In genomic region chr12:124334976-124335375, GRCh38 we compare ENCODE assay signal across 16 cellular contexts. TPM values are rescaled to one million over a fixed set of nuclear protein-coding genes. Genes with fewer than 3 reads are reported as not detected.
"Had no signal": no experiment of that assay in that cellular context is flagged by ENCODE, and none has a peak within 500 bp of the region (broad histone marks: within the 10 kb centered on the region; RNA-seq: fewer than 3 reads in every experiment).

No MANE protein-coding gene starts in this region.

- H3K4me3 Mint-ChIP-seq: naive thymus-derived CD4-positive, alpha-beta T cell had no signal

- H3K27ac ChIP-seq: coronary artery, hepatocyte, right atrium auricular region, tibial artery, upper lobe of left lung, uterus had no signal

- H3K79me2 ChIP-seq: hepatocyte had no signal

- ATAC-seq: naive thymus-derived CD4-positive, alpha-beta T cell; stimulated activated naive CD8-positive, alpha-beta T cell treated with anti-CD3 and anti-CD28 coated beads, Interleukin-15, Interleukin-2, amounts not matched to agents 100 U/mL and 50 U/mL, for 24 hours had no signal

- H3K27me3 Mint-ChIP-seq: naive thymus-derived CD4-positive, alpha-beta T cell had no signal

- H3K9me3 ChIP-seq: ovary, right atrium auricular region, tibial artery, upper lobe of left lung, uterus had no signal

- H3K36me3 ChIP-seq: ovary, uterus had no signal

- H2AFZ ChIP-seq: hepatocyte had no signal

- H3K4me3 ChIP-seq: coronary artery, hepatocyte, ovary, right atrium auricular region, smooth muscle cell, tibial artery, upper lobe of left lung, uterus had no signal

- H3K27ac Mint-ChIP-seq: naive thymus-derived CD4-positive, alpha-beta T cell had no signal

- H3K27me3 ChIP-seq: hepatocyte, ovary, right atrium auricular region, tibial artery, upper lobe of left lung, uterus had no signal

- DNase-seq: effector CD8-positive, alpha-beta T cell; foreskin melanocyte; head of caudate nucleus; naive thymus-derived CD4-positive, alpha-beta T cell; nucleus accumbens; stimulated activated CD4-positive, alpha-beta T cell treated with anti-CD3 and anti-CD28 coated beads, Interleukin-2, amount 100 ng/mL, for 48 hours; stimulated activated naive CD8-positive, alpha-beta T cell treated with anti-CD3 and anti-CD28 coated beads, Interleukin-15, Interleukin-2, amounts not matched to agents 100 U/mL and 50 U/mL, for 24 hours; tibial artery; uterus had no signal

- H3K4me1 ChIP-seq: right atrium auricular region, tibial artery, upper lobe of left lung, uterus had no signal

- H3K4me2 ChIP-seq: hepatocyte, smooth muscle cell had no signal

- H3K4me1 Mint-ChIP-seq: naive thymus-derived CD4-positive, alpha-beta T cell had no signal

RNA-seq across cellular contexts. Expression of gene RFLNA, which starts 40.1 kb away (rescaled TPM):
- total RNA-seq: mesenteric fat pad; naive thymus-derived CD4-positive, alpha-beta T cell had no signal
